Comparison of ENCODE assay signal across 21 cellular contexts in the genomic region with DNA sequence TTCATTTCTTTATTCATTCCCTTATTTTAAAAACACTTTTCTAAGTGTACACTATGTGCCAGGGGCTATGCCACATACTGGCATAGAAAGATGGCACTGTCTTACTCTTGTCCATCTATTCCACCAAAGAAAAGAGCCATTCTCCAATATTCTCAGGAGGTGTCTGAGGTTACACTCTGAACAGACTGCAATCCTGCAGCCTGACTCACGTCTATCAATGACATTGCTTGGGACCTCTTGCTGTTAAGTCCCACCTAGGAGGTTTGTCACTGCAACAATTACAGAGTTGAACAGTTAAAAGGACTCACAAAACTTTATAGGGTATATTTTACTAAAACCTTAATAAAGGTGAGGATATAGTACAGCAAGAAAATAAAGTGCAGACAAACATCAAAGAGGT.
DNase-seq lines count a peak whose midpoint lies in the region; ATAC-seq and TF ChIP-seq lines count a peak whose summit lies in the region.
"Had no signal": no experiment of that assay in that cellular context is flagged by ENCODE, and none has a peak within 500 bp of the region (broad histone marks: within the 10 kb centered on the region; RNA-seq: fewer than 3 reads in every experiment).

No MANE protein-coding gene starts in this region.

- DNase-seq in DMS53 (lab: John Stamatoyannopoulos, UW) = peak; percentile 30
- no peak for DNase-seq in DMS53 treated with DMSO at 0.1 percent for 48 hours (lab: John Stamatoyannopoulos, UW; ENCODE audit: unreplicated experiment)
- peak; percentile 65 for DNase-seq in PC-3
- DNase-seq in astrocyte of the spinal cord (ENCODE audit: low read depth, low spot score) = peak; percentile 23
- DNase-seq in kidney tubule cell (ENCODE audit: low spot score) = peak; percentile 23
- no peak for DNase-seq in NOMO-1 treated with dmso at 0.1 percent for 144 hours (lab: John Stamatoyannopoulos, UW; ENCODE audit: unreplicated experiment)
- no peak for DNase-seq in SJCRH30
- DNase-seq in activated naive CD4-positive, alpha-beta T cell treated with anti-CD3 and anti-CD28 coated beads, Interleukin-2, amount 50 U/mL, for 72 hours (ENCODE audit: low spot score in 2 of 2) = no peak
- DNase-seq: CD4-positive, CD25-positive, alpha-beta regulatory T cell; CD8-positive, alpha-beta T cell; DMS79; EL; GDM1; GOT3; HFFc6 had no signal

- H3K9me3 ChIP-seq in PC-3 (ENCODE audit: low read length) (no peaks in the 10 kb centered on the region), SJCRH30 (replicated peaks) (no peaks in the 10 kb centered on the region)
- H3K9me3 ChIP-seq: BLaER1, HAP-1 had no signal

- H3K4me2 ChIP-seq in PC-3 (ENCODE audit: low read length) = peak overlapping the region; percentile 18
- H3K4me2 ChIP-seq: BLaER1 had no signal

- H4K20me1 ChIP-seq in PC-3 (ENCODE audit: low read length) = no peaks in the 10 kb centered on the region
- H4K20me1 ChIP-seq: BLaER1 had no signal

- TF ChIP-seq CTCF in PC-3 (conservative IDR thresholded peaks at IDR 0.05; ENCODE audit: low read depth, low read length) (no peak), astrocyte of the spinal cord (IDR thresholded peaks at IDR 0.05; ENCODE audit: low read depth, low read length) (no peak)

- H3K27ac ChIP-seq in PC-3 (ENCODE audit: low read length) (peak overlapping the region; percentile 88), SJCRH30 (no peak overlapping the region)
- H3K27ac ChIP-seq: 22Rv1, BLaER1, C4-2B had no signal

- peaks cover 0 to 5% of the 10 kb centered on the region in 2 donors for H3K9me3 Mint-ChIP-seq in activated naive CD4-positive, alpha-beta T cell treated with anti-CD3 and anti-CD28 coated beads, Interleukin-2, amount 50 U/mL, for 72 hours
- H3K9me3 Mint-ChIP-seq: CD8-positive, alpha-beta T cell; HFFc6 had no signal

- H3K79me2 ChIP-seq in PC-3 (ENCODE audit: low read length) = no peaks in the 10 kb centered on the region

- no peak overlapping the region for H3K4me3 ChIP-seq in PC-3 (ENCODE audit: low read length)
- no peak overlapping the region for H3K4me3 ChIP-seq in astrocyte of the spinal cord (ENCODE audit: low read depth, low read length)
- H3K4me3 ChIP-seq in SJCRH30 = no peak overlapping the region
- H3K4me3 ChIP-seq: BLaER1, GM12878, HAP-1 had no signal

- no peak overlapping the region for H2AFZ ChIP-seq in PC-3 (ENCODE audit: low read length)

- no peaks in the 10 kb centered on the region for H3F3A ChIP-seq in PC-3 (ENCODE audit: low read length, unreplicated experiment)

- peaks cover 26% of the 10 kb centered on the region for H3K4me1 ChIP-seq in PC-3 (ENCODE audit: insufficient read depth, low read length)
- no peaks in the 10 kb centered on the region for H3K4me1 ChIP-seq in SJCRH30
- H3K4me1 ChIP-seq: BLaER1, HAP-1 had no signal

- CTCF ChIA-PET in PC-3 (lab: Charles Lee) = no interaction called here

- H3K27ac Mint-ChIP-seq in activated naive CD4-positive, alpha-beta T cell treated with anti-CD3 and anti-CD28 coated beads, Interleukin-2, amount 50 U/mL, for 72 hours = no peak overlapping the region
- H3K27ac Mint-ChIP-seq: B cell; CD4-positive, CD25-positive, alpha-beta regulatory T cell; CD8-positive, alpha-beta T cell; HFFc6 had no signal

- no TSS peak for BruUV-seq in PC-3 (replicated peaks; lab: Mats Ljungman, UMichigan)

- intact Hi-C loops in PC-3 (cut with micrococcal nuclease) = no loop called here

- in situ Hi-C loops in astrocyte of the spinal cord (cut with HindIII; ENCODE audit: low sequenced_read_pairs) = no loop called here

- H3K36me3 ChIP-seq in PC-3 (ENCODE audit: low read depth, low read length) = no peaks in the 10 kb centered on the region
- H3K36me3 ChIP-seq in SJCRH30 = no peaks in the 10 kb centered on the region
- H3K36me3 ChIP-seq: BLaER1, HAP-1 had no signal

- POLR2A ChIA-PET in PC-3 (lab: Charles Lee; ENCODE audit: unreplicated experiment) = no interaction called here

- ATAC-seq in PC-3 = peak; percentile 41; the same call in 1 of the 2 replicates
- ATAC-seq in activated naive CD4-positive, alpha-beta T cell treated with anti-CD3 and anti-CD28 coated beads, Interleukin-2, amount 50 U/mL, for 72 hours = no peak
- ATAC-seq: CD8-positive, alpha-beta T cell; GM12878 had no signal

- H3K9me2 ChIP-seq in PC-3 (replicated peaks; ENCODE audit: low read length) = no peaks in the 10 kb centered on the region

- no peaks in the 10 kb centered on the region for H3K36me3 Mint-ChIP-seq in activated naive CD4-positive, alpha-beta T cell treated with anti-CD3 and anti-CD28 coated beads, Interleukin-2, amount 50 U/mL, for 72 hours
- H3K36me3 Mint-ChIP-seq: CD4-positive, CD25-positive, alpha-beta regulatory T cell; CD8-positive, alpha-beta T cell had no signal

- H3K27me3 ChIP-seq in PC-3 (ENCODE audit: low read length) = no peaks in the 10 kb centered on the region
- H3K27me3 ChIP-seq in SJCRH30 = no peaks in the 10 kb centered on the region
- H3K27me3 ChIP-seq: BLaER1 had no signal

- H3K9ac ChIP-seq in PC-3 (ENCODE audit: low read length) = peak overlapping the region; percentile 55
- H3K9ac ChIP-seq: BLaER1 had no signal

Comparison
In these comparisons a context has a peak if more than half of its experiments do, and no peak if none do; other contexts are left out.
1. DNase-seq: peak in DMS53 (single experiment), PC-3 (single experiment), astrocyte of the spinal cord (single experiment) and kidney tubule cell (single experiment); none in DMS53 treated with DMSO at 0.1 percent for 48 hours (single experiment), NOMO-1 treated with dmso at 0.1 percent for 144 hours (single experiment), SJCRH30 (0 of 2) and activated naive CD4-positive, alpha-beta T cell treated with anti-CD3 and anti-CD28 coated beads, Interleukin-2, amount 50 U/mL, for 72 hours (0 of 2).